ENCODE assay signal across 2 cellular contexts in the genomic region with DNA sequence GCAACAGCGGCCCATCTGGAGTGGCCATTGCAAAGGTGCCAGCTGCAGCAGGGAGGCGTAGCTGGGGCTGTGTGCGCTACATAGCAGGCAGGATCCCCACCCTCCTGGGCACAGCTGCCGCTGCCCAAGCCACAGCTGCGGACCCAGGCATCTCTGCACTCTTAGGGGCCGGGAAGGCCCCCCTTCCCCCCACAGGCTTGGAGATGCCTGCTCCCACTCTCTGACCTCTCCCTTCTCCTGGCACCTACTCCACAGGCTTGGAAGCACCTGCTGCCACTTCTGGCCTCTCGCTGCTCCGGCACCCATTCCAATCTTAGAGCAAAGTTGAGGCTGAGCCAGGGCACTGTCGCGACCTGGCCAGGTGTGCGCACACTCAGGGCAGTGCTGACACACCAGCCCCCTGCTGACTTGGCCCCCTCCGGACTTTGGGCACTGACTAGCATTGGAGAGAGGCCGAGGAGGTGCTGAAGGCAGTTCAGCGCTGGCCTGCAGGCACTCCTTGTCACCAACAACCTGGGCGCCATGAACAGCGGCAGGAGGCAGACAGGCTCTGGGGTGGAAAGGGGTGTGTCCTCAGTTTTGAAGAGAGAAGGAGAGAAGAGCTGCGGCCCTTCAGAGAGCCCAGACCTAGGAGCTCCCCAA.
TF ChIP-seq lines count a peak whose summit lies in the region.

No MANE protein-coding gene starts in this region.

TF ChIP-seq in SK-N-SH treated with all-trans-retinoic acid at 6 μM for 48 hours, 23 proteins besides CTCF, POLR2A, EP300 and RAD21 (continued from another document):
- TF ChIP-seq, protein P1, sequence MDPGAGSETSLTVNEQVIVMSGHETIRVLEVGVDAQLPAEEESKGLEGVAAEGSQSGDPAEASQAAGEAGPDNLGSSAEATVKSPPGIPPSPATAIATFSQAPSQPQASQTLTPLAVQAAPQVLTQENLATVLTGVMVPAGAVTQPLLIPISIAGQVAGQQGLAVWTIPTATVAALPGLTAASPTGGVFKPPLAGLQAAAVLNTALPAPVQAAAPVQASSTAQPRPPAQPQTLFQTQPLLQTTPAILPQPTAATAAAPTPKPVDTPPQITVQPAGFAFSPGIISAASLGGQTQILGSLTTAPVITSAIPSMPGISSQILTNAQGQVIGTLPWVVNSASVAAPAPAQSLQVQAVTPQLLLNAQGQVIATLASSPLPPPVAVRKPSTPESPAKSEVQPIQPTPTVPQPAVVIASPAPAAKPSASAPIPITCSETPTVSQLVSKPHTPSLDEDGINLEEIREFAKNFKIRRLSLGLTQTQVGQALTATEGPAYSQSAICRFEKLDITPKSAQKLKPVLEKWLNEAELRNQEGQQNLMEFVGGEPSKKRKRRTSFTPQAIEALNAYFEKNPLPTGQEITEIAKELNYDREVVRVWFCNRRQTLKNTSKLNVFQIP (CRISPR knock-in tag; IDR thresholded peaks at IDR 0.05; ENCODE audit: borderline replicate concordance, low read depth) = no peak
- TF ChIP-seq SNAI2 (CRISPR knock-in tag; IDR thresholded peaks at IDR 0.05) (no peak), ZC3H10 (CRISPR knock-in tag; IDR thresholded peaks at IDR 0.05) (no peak), ZFP3 (CRISPR knock-in tag; IDR thresholded peaks at IDR 0.05) (no peak), ZNF70 (CRISPR knock-in tag; IDR thresholded peaks at IDR 0.05) (no peak), PPARA (CRISPR knock-in tag; IDR thresholded peaks at IDR 0.05; ENCODE audit: borderline replicate concordance) (no peak), ZNF565 (CRISPR knock-in tag; conservative IDR thresholded peaks at IDR 0.05; ENCODE audit: low read depth) (no peak), ARNTL (CRISPR knock-in tag; IDR thresholded peaks at IDR 0.05; ENCODE audit: borderline replicate concordance, low read depth) (no peak), ESRRG (CRISPR knock-in tag; IDR thresholded peaks at IDR 0.05) (no peak), GLIS3 (CRISPR knock-in tag; IDR thresholded peaks at IDR 0.05) (no peak), TOX (CRISPR knock-in tag; IDR thresholded peaks at IDR 0.05; ENCODE audit: borderline replicate concordance) (no peak), ISL1 (CRISPR knock-in tag; IDR thresholded peaks at IDR 0.05) (no peak), BACH2 (CRISPR knock-in tag; IDR thresholded peaks at IDR 0.05; ENCODE audit: borderline replicate concordance) (no peak)
- TF ChIP-seq, protein P2, sequence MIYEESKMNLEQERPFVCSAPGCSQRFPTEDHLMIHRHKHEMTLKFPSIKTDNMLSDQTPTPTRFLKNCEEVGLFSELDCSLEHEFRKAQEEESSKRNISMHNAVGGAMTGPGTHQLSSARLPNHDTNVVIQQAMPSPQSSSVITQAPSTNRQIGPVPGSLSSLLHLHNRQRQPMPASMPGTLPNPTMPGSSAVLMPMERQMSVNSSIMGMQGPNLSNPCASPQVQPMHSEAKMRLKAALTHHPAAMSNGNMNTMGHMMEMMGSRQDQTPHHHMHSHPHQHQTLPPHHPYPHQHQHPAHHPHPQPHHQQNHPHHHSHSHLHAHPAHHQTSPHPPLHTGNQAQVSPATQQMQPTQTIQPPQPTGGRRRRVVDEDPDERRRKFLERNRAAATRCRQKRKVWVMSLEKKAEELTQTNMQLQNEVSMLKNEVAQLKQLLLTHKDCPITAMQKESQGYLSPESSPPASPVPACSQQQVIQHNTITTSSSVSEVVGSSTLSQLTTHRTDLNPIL (CRISPR knock-in tag; IDR thresholded peaks at IDR 0.05; ENCODE audit: low read depth) = no peak
- TF ChIP-seq, protein P3, sequence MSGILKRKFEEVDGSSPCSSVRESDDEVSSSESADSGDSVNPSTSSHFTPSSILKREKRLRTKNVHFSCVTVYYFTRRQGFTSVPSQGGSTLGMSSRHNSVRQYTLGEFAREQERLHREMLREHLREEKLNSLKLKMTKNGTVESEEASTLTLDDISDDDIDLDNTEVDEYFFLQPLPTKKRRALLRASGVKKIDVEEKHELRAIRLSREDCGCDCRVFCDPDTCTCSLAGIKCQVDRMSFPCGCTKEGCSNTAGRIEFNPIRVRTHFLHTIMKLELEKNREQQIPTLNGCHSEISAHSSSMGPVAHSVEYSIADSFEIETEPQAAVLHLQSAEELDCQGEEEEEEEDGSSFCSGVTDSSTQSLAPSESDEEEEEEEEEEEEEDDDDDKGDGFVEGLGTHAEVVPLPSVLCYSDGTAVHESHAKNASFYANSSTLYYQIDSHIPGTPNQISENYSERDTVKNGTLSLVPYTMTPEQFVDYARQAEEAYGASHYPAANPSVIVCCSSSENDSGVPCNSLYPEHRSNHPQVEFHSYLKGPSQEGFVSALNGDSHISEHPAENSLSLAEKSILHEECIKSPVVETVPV (CRISPR knock-in tag; IDR thresholded peaks at IDR 0.05) = no peak
TF ChIP-seq in SK-N-SH treated with all-trans-retinoic acid at 6 μM for 48 hours: peak in this region for 0.

TF ChIP-seq in SK-N-SH, 30 proteins besides CTCF, POLR2A, EP300 and RAD21 (continued from another document):
- TF ChIP-seq FOSL2 (IDR thresholded peaks at IDR 0.05; ENCODE audit: borderline replicate concordance, low read depth) (no peak), YY1 (IDR thresholded peaks at IDR 0.05; ENCODE audit: low read depth) (no peak), EZH2phosphoT487 (IDR thresholded peaks at IDR 0.05; ENCODE audit: borderline replicate concordance, low read depth) (no peak), TEAD4 (IDR thresholded peaks at IDR 0.05; ENCODE audit: borderline replicate concordance, insufficient read depth) (no peak), GATA2 (CRISPR knock-in tag; IDR thresholded peaks at IDR 0.05) (no peak), CHD2 (IDR thresholded peaks at IDR 0.05; ENCODE audit: low read length, partially characterized antibody) (no peak), NRF1 (IDR thresholded peaks at IDR 0.05; ENCODE audit: low read depth, low read length) (no peak), TCF12 (IDR thresholded peaks at IDR 0.05) (no peak), RFX5 (IDR thresholded peaks at IDR 0.05; ENCODE audit: low read length) (no peak)
- TF ChIP-seq, protein P4, sequence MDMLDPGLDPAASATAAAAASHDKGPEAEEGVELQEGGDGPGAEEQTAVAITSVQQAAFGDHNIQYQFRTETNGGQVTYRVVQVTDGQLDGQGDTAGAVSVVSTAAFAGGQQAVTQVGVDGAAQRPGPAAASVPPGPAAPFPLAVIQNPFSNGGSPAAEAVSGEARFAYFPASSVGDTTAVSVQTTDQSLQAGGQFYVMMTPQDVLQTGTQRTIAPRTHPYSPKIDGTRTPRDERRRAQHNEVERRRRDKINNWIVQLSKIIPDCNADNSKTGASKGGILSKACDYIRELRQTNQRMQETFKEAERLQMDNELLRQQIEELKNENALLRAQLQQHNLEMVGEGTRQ (IDR thresholded peaks at IDR 0.05; ENCODE audit: borderline replicate concordance, low read depth, low read length) = no peak
- TF ChIP-seq, protein P5, sequence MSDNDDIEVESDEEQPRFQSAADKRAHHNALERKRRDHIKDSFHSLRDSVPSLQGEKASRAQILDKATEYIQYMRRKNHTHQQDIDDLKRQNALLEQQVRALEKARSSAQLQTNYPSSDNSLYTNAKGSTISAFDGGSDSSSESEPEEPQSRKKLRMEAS (IDR thresholded peaks at IDR 0.05; ENCODE audit: low read depth) = no peak
- TF ChIP-seq, protein P6, sequence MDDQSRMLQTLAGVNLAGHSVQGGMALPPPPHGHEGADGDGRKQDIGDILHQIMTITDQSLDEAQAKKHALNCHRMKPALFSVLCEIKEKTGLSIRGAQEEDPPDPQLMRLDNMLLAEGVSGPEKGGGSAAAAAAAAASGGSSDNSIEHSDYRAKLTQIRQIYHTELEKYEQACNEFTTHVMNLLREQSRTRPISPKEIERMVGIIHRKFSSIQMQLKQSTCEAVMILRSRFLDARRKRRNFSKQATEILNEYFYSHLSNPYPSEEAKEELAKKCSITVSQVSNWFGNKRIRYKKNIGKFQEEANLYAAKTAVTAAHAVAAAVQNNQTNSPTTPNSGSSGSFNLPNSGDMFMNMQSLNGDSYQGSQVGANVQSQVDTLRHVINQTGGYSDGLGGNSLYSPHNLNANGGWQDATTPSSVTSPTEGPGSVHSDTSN (IDR thresholded peaks at IDR 0.05) = no peak
